ENCODE assay signal across 17 cellular contexts in the genomic region with DNA sequence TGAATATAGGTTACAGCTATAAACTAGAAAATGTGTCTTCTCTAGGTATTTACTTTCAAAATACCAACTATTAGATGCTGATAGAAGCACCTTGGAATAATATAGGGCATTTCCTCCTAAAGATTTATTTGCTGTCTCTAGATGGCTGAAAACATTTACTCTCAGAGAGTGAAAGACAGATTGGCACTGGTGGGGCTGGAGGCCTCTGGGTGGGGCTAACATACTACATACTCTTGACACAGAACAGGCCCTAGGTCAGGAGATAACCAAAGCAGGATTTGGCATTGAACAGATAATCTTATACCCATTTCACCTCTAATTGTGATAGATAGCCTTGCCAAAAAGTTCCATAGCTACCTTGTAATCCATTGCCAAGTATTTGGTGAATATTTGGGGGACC.
"Had no signal": no experiment of that assay in that cellular context is flagged by ENCODE, and none has a peak within 500 bp of the region (broad histone marks: within the 10 kb centered on the region; RNA-seq: fewer than 3 reads in every experiment).

No MANE protein-coding gene starts in this region.

- H3K27me3 Mint-ChIP-seq: activated B cell treated with CpG ODN at 0.5 μM for 24 hours; activated CD4-positive, alpha-beta memory T cell treated with anti-CD3 and anti-CD28 coated beads for 36 hours; activated naive CD4-positive, alpha-beta T cell treated with anti-CD3 and anti-CD28 coated beads, Interleukin-2, amount 50 U/mL, for 24 hours; central memory CD8-positive, alpha-beta T cell; stimulated activated naive B cell treated with anti-CD40 and anti-IgM and Interleukin-4, amounts not matched to agents 10 μg/mL and 1 μg/mL and 100 μg/mL, for 72 hours had no signal

- H3K4me3 Mint-ChIP-seq: activated B cell treated with CpG ODN at 0.5 μM for 24 hours; activated CD4-positive, alpha-beta memory T cell treated with anti-CD3 and anti-CD28 coated beads for 36 hours; activated naive CD4-positive, alpha-beta T cell treated with anti-CD3 and anti-CD28 coated beads, Interleukin-2, amount 50 U/mL, for 24 hours; central memory CD8-positive, alpha-beta T cell; stimulated activated naive B cell treated with anti-CD40 and anti-IgM and Interleukin-4, amounts not matched to agents 10 μg/mL and 1 μg/mL and 100 μg/mL, for 72 hours had no signal

- H3K4me1 ChIP-seq: ascending aorta, colonic mucosa, heart right ventricle, left ventricle myocardium inferior, thyroid gland had no signal

- H3K4me3 ChIP-seq: ascending aorta, colonic mucosa, heart right ventricle, left ventricle myocardium inferior, sigmoid colon, thyroid gland had no signal

- H3K4me1 Mint-ChIP-seq: activated B cell treated with CpG ODN at 0.5 μM for 24 hours; activated naive CD4-positive, alpha-beta T cell treated with anti-CD3 and anti-CD28 coated beads, Interleukin-2, amount 50 U/mL, for 24 hours; central memory CD8-positive, alpha-beta T cell; stimulated activated naive B cell treated with anti-CD40 and anti-IgM and Interleukin-4, amounts not matched to agents 10 μg/mL and 1 μg/mL and 100 μg/mL, for 72 hours had no signal

- H3K27ac ChIP-seq: ascending aorta, colonic mucosa, heart right ventricle, left ventricle myocardium inferior, sigmoid colon, thyroid gland had no signal

- H3K27me3 ChIP-seq: ascending aorta, colonic mucosa, heart right ventricle, sigmoid colon, thyroid gland had no signal

- H3K9me3 ChIP-seq: ascending aorta, colonic mucosa, heart right ventricle, left ventricle myocardium inferior, sigmoid colon, thyroid gland had no signal

- ATAC-seq: esophagus mucosa; heart right ventricle; stimulated activated naive B cell treated with anti-CD40 and anti-IgM and Interleukin-4, amounts not matched to agents 10 μg/mL and 1 μg/mL and 100 μg/mL, for 72 hours had no signal

- DNase-seq: activated B cell treated with CpG ODN at 0.5 μM for 24 hours; activated CD4-positive, alpha-beta memory T cell treated with anti-CD3 and anti-CD28 coated beads for 36 hours; activated CD4-positive, alpha-beta T cell treated with anti-CD3 and anti-CD28 coated beads for 4 hours; activated T-cell treated with anti-CD3 and anti-CD28 coated beads, Interleukin-2, amount 50 U/mL, for 1 hour; colonic mucosa; heart right ventricle; left ventricle myocardium inferior; occipital lobe; posterior cingulate gyrus; sigmoid colon; stimulated activated CD4-positive, alpha-beta T cell treated with anti-CD3 and anti-CD28 coated beads, Interleukin-4, amount 100 ng/mL, for 24 hours; stimulated activated naive B cell treated with anti-CD40 and anti-IgM and Interleukin-4, amounts not matched to agents 10 μg/mL and 1 μg/mL and 100 μg/mL, for 72 hours; thyroid gland had no signal

- H3K36me3 Mint-ChIP-seq: activated CD4-positive, alpha-beta memory T cell treated with anti-CD3 and anti-CD28 coated beads for 36 hours; activated naive CD4-positive, alpha-beta T cell treated with anti-CD3 and anti-CD28 coated beads, Interleukin-2, amount 50 U/mL, for 24 hours; stimulated activated naive B cell treated with anti-CD40 and anti-IgM and Interleukin-4, amounts not matched to agents 10 μg/mL and 1 μg/mL and 100 μg/mL, for 72 hours had no signal

- H3K36me3 ChIP-seq: ascending aorta, colonic mucosa, heart right ventricle, left ventricle myocardium inferior, sigmoid colon, thyroid gland had no signal

- H3K9me3 Mint-ChIP-seq: activated B cell treated with CpG ODN at 0.5 μM for 24 hours; activated CD4-positive, alpha-beta memory T cell treated with anti-CD3 and anti-CD28 coated beads for 36 hours; activated naive CD4-positive, alpha-beta T cell treated with anti-CD3 and anti-CD28 coated beads, Interleukin-2, amount 50 U/mL, for 24 hours; central memory CD8-positive, alpha-beta T cell; stimulated activated naive B cell treated with anti-CD40 and anti-IgM and Interleukin-4, amounts not matched to agents 10 μg/mL and 1 μg/mL and 100 μg/mL, for 72 hours had no signal

- H3K27ac Mint-ChIP-seq: activated B cell treated with CpG ODN at 0.5 μM for 24 hours; activated CD4-positive, alpha-beta memory T cell treated with anti-CD3 and anti-CD28 coated beads for 36 hours; activated naive CD4-positive, alpha-beta T cell treated with anti-CD3 and anti-CD28 coated beads, Interleukin-2, amount 50 U/mL, for 24 hours; stimulated activated naive B cell treated with anti-CD40 and anti-IgM and Interleukin-4, amounts not matched to agents 10 μg/mL and 1 μg/mL and 100 μg/mL, for 72 hours had no signal
